6 cellular contexts compared by ENCODE assay signal in the genomic region with DNA sequence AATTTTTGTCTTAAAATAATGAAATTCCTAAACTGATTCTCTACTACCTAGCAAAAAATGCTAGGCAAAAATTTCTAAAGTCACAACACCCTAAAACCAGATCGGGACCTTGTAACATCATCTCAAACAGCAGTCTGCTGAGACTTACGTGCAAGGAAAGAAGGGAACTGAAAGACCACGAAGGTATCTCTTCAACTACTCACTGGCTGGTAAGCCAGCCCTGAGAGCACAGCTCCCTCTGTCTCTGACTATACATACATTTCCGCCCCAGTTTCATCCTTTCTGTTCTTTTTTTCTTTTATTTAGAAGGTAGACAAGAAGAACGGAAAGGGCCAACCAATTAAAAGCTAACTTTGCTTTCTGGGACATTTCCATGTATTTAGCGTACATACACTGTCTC.
"Had no signal": no experiment of that assay in that cellular context is flagged by ENCODE, and none has a peak within 500 bp of the region (broad histone marks: within the 10 kb centered on the region; RNA-seq: fewer than 3 reads in every experiment).

No MANE protein-coding gene starts in this region.

- H3K27ac Mint-ChIP-seq: GM23338, H9 had no signal

- H3K4me3 Mint-ChIP-seq: GM23338, H9 had no signal

- H3K4me1 Mint-ChIP-seq: GM23338, H9 had no signal

- H2AFZ ChIP-seq: GM23338 had no signal

- DNase-seq: H9, HCEC 1CT, IMR-90, KG1 had no signal

- H3K4me3 ChIP-seq: GM23338, K562 had no signal

- H3K4me2 ChIP-seq: GM23338 had no signal

- ATAC-seq: GM23338, K562 had no signal
